Comparison of ENCODE assay signal across 27 cellular contexts in the genomic region with DNA sequence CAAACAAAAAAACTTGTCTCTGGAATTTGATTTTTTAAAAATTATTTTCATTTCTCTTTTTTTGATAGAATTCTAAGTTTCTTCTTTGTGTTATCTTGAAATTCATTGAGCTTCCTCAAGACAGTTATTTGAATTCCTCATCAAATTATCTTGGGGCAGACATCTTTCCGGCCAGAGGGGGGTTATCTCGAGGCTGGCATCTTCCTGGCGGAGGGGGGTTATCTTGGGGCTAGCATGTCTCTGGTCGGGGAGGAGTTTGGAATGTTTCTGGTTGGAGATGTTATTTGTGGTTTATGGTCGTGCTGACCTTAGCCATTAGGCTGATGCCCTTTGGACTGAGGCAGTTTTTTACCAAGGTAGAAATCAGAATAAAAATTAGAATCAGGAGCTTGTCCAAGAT.
"Had no signal": no experiment of that assay in that cellular context is flagged by ENCODE, and none has a peak within 500 bp of the region (broad histone marks: within the 10 kb centered on the region; RNA-seq: fewer than 3 reads in every experiment).

No MANE protein-coding gene starts in this region.

- H3K4me2 ChIP-seq: hepatocyte had no signal

- H3K27me3 ChIP-seq: hepatocyte, pancreas, suprapubic skin, tibial artery, upper lobe of right lung had no signal

- H2AFZ ChIP-seq: hepatocyte had no signal

- H3K27ac ChIP-seq: hepatocyte, left ventricle myocardium inferior, pancreas, prostate gland, skin epidermis, stomach, suprapubic skin, thoracic aorta, tibial artery, upper lobe of right lung had no signal

- DNase-seq: islet precursor cell; left ventricle myocardium inferior; midbrain; mucosa of descending colon; naive thymus-derived CD4-positive, alpha-beta T cell; pancreas; retina; right cardiac atrium; stimulated activated CD4-positive, alpha-beta T cell treated with anti-CD3 and anti-CD28 coated beads, Interleukin-12 subunit alpha, Interleukin-12 subunit beta, amount 100 ng/mL, for 4 hours; stimulated activated CD4-positive, alpha-beta T cell treated with anti-CD3 and anti-CD28 coated beads, Interleukin-15, amount 100 ng/mL, for 24 hours; stimulated activated CD4-positive, alpha-beta T cell treated with anti-CD3 and anti-CD28 coated beads, Interleukin-2, amount 100 ng/mL, for 24 hours; stimulated activated CD4-positive, alpha-beta T cell treated with anti-CD3 and anti-CD28 coated beads, Interleukin-4, amount 100 ng/mL, for 1 hour; stimulated activated naive B cell treated with anti-CD40 and anti-IgM and Interleukin-4, amounts not matched to agents 10 μg/mL and 1 μg/mL and 100 μg/mL, for 72 hours; stimulated activated naive CD8-positive, alpha-beta T cell treated with anti-CD3 and anti-CD28 coated beads, Interleukin-15, Interleukin-2, amounts not matched to agents 100 U/mL and 50 U/mL, for 24 hours; stomach; tibial artery; trophoblast cell; upper lobe of right lung had no signal

- H3K9me3 ChIP-seq: mucosa of descending colon, pancreas, prostate gland, stomach, suprapubic skin, thoracic aorta, tibial artery, upper lobe of right lung had no signal

- ATAC-seq: mucosa of descending colon; naive thymus-derived CD4-positive, alpha-beta T cell; natural killer cell treated with Interleukin-12 subunit alpha and Interleukin-12 subunit beta and Interleukin-15 and Interleukin-18, amount 100 ng/mL, for 72 hours; pancreas; right cardiac atrium; sciatic nerve; stimulated activated naive B cell treated with anti-CD40 and anti-IgM and Interleukin-4, amounts not matched to agents 10 μg/mL and 1 μg/mL and 100 μg/mL, for 72 hours; stimulated activated naive CD8-positive, alpha-beta T cell treated with anti-CD3 and anti-CD28 coated beads, Interleukin-15, Interleukin-2, amounts not matched to agents 100 U/mL and 50 U/mL, for 24 hours; upper lobe of right lung had no signal

- FAIRE-seq: pancreas, urothelium cell line had no signal

- H3K36me3 ChIP-seq: left ventricle myocardium inferior, pancreas, prostate gland, stomach, suprapubic skin, thoracic aorta, tibial artery, upper lobe of right lung had no signal

- H3K4me3 ChIP-seq: hepatocyte, left ventricle myocardium inferior, lung, mucosa of descending colon, pancreas, prostate gland, skin epidermis, stomach, suprapubic skin, thoracic aorta, tibial artery, upper lobe of right lung had no signal

- H3K79me2 ChIP-seq: hepatocyte had no signal

- H3K4me1 ChIP-seq: left ventricle myocardium inferior, pancreas, prostate gland, stomach, suprapubic skin, tibial artery, upper lobe of right lung had no signal
